ENCODE assay signal across 17 cellular contexts in the genomic region with DNA sequence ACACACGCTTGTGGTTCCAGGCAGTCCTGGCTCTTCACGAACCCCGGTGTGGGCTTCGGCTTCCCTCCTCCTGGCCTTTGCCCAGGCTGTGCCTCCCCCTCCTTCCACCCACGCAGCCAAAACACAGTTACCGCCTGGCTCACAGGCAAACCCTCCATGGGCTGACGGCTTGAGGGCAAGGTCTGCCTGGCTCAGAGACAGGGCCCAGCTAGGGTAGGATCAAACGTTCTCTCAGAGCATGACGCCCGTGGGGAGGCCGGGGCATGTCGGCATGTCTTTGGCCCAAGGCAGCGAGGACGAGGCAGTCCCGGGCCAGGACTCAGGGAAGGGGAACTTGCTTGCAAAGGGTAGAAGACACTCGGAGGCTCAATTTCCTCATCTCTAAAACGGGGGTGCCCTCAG. TPM values are rescaled to one million over a fixed set of nuclear protein-coding genes. Genes with fewer than 3 reads are reported as not detected.
"Had no signal": no experiment of that assay in that cellular context is flagged by ENCODE, and none has a peak within 500 bp of the region (broad histone marks: within the 10 kb centered on the region; RNA-seq: fewer than 3 reads in every experiment).

No MANE protein-coding gene starts in this region.

- H3K9me3 Mint-ChIP-seq: activated B cell treated with CpG ODN at 0.5 μM for 24 hours; activated CD4-positive, alpha-beta T cell treated with anti-CD3 and anti-CD28 coated beads, Interleukin-2, amount 10 ng/mL, durations not matched to agents 7 days and 5 days; activated naive CD4-positive, alpha-beta T cell treated with anti-CD3 and anti-CD28 coated beads, Interleukin-2, amount 50 U/mL, for 72 hours; neural crest cell had no signal

- H3K36me3 ChIP-seq: esophagus muscularis mucosa had no signal

- H3K4me3 ChIP-seq: esophagus muscularis mucosa had no signal

- H3K27ac ChIP-seq: esophagus muscularis mucosa, parathyroid adenoma had no signal

- H3K4me1 ChIP-seq: esophagus muscularis mucosa, parathyroid adenoma had no signal

- H3K27ac Mint-ChIP-seq: activated B cell treated with CpG ODN at 0.5 μM for 24 hours; activated CD4-positive, alpha-beta T cell treated with anti-CD3 and anti-CD28 coated beads, Interleukin-2, amount 10 ng/mL, durations not matched to agents 7 days and 5 days had no signal

- ATAC-seq: activated naive CD4-positive, alpha-beta T cell treated with anti-CD3 and anti-CD28 coated beads, Interleukin-2, amount 50 U/mL, for 72 hours; left ventricle myocardium superior had no signal

- H3K27me3 Mint-ChIP-seq: activated B cell treated with CpG ODN at 0.5 μM for 24 hours; activated CD4-positive, alpha-beta T cell treated with anti-CD3 and anti-CD28 coated beads, Interleukin-2, amount 10 ng/mL, durations not matched to agents 7 days and 5 days had no signal

- H3K36me3 Mint-ChIP-seq: activated naive CD4-positive, alpha-beta T cell treated with anti-CD3 and anti-CD28 coated beads, Interleukin-2, amount 50 U/mL, for 72 hours had no signal

- H3K27me3 ChIP-seq: esophagus muscularis mucosa had no signal

- H3K4me3 Mint-ChIP-seq: activated B cell treated with CpG ODN at 0.5 μM for 24 hours; activated CD4-positive, alpha-beta T cell treated with anti-CD3 and anti-CD28 coated beads, Interleukin-2, amount 10 ng/mL, durations not matched to agents 7 days and 5 days; neural crest cell had no signal

- H3K9me3 ChIP-seq: esophagus muscularis mucosa had no signal

- H2AFZ ChIP-seq: parathyroid adenoma had no signal

- H3K9ac ChIP-seq: parathyroid adenoma had no signal

- H3K4me1 Mint-ChIP-seq: activated B cell treated with CpG ODN at 0.5 μM for 24 hours; activated CD4-positive, alpha-beta T cell treated with anti-CD3 and anti-CD28 coated beads, Interleukin-2, amount 10 ng/mL, durations not matched to agents 7 days and 5 days; neural crest cell had no signal

- DNase-seq: activated B cell treated with CpG ODN at 0.5 μM for 24 hours; activated CD4-positive, alpha-beta T cell treated with anti-CD3 and anti-CD28 coated beads, Interleukin-2, amount 10 ng/mL, durations not matched to agents 7 days and 5 days; activated CD8-positive, alpha-beta memory T cell treated with anti-CD3 and anti-CD28 coated beads for 24 hours; activated effector memory CD4-positive, alpha-beta T cell treated with Interleukin-2 at 50 U/mL for 16 hours; cerebellar nuclear complex; dermis blood vessel endothelial cell; left ventricle myocardium superior; mesendoderm; stimulated activated naive CD4-positive, alpha-beta T cell; T-helper 2 cell had no signal

RNA-seq across cellular contexts. Expression of a gene that starts 2.1 kb away (rescaled TPM):
- total RNA-seq: activated B cell treated with CpG ODN at 0.5 μM for 24 hours; activated CD4-positive, alpha-beta T cell treated with anti-CD3 and anti-CD28 coated beads, Interleukin-2, amount 10 ng/mL, durations not matched to agents 7 days and 5 days; dermis blood vessel endothelial cell; esophagus muscularis mucosa; fibroblast of villous mesenchyme; left ventricle myocardium superior; neural crest cell; temporal lobe; ureter had no signal
